Comparison of ENCODE assay signal across 1 cellular context in the genomic region with DNA sequence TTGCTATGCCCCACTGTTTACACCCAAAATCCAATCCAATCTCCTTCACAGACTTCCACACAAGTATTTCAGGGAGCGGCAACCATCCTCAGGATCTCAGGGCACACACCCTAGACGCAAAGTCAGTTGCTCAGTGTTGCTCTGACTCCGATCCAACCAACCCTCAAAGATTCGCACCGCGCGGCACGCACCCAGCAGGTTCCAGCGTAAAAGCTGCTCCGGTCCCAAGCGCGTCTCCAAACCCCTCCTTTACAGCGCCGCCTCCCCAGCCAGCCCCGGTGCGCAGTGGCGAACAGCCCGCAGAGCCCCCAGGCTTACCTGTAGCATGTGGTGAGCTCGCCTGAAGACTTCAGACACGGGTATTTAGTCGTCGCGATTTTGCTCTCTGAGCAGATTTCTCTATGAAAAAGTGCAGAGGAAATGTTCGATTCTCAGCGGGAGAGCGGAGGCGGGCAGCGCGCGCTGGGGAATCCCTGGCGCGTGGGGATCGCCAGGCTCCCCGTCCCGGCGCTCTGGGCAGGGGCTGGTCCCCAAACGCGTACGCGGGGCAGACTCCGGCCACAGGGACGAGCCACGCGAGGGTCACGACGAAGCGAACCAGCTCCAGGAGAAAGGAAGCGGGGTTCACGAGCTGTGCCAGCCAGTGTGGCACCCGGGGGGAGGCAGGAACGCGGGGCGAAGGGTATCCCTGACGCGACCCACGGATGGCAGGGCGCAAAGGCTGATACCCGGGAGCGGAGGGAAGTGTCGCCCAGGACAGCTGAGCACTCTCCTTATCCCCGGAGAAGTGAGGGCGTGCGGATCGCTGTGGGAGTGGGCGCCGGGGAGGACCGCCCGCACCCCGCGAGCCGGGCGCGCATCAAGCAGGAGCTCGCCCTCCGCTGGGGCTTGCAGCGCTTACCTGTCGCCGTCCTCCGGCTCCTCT.
A peak's percentile ranks its signal among the peaks of the same experiment; 100 is the strongest.
TF ChIP-seq lines count a peak whose summit lies in the region.

No MANE protein-coding gene starts in this region.

TF ChIP-seq in HEK293, 187 proteins besides CTCF, POLR2A, EP300 and RAD21 (continued from another document and continues in another):
- TF ChIP-seq, protein P1, sequence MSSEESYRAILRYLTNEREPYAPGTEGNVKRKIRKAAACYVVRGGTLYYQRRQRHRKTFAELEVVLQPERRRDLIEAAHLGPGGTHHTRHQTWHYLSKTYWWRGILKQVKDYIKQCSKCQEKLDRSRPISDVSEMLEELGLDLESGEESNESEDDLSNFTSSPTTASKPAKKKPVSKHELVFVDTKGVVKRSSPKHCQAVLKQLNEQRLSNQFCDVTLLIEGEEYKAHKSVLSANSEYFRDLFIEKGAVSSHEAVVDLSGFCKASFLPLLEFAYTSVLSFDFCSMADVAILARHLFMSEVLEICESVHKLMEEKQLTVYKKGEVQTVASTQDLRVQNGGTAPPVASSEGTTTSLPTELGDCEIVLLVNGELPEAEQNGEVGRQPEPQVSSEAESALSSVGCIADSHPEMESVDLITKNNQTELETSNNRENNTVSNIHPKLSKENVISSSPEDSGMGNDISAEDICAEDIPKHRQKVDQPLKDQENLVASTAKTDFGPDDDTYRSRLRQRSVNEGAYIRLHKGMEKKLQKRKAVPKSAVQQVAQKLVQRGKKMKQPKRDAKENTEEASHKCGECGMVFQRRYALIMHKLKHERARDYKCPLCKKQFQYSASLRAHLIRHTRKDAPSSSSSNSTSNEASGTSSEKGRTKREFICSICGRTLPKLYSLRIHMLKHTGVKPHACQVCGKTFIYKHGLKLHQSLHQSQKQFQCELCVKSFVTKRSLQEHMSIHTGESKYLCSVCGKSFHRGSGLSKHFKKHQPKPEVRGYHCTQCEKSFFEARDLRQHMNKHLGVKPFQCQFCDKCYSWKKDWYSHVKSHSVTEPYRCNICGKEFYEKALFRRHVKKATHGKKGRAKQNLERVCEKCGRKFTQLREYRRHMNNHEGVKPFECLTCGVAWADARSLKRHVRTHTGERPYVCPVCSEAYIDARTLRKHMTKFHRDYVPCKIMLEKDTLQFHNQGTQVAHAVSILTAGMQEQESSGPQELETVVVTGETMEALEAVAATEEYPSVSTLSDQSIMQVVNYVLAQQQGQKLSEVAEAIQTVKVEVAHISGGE (tag by site-specific recombination; conservative IDR thresholded peaks at IDR 0.05; ENCODE audit: low read depth), result no peak
- TF ChIP-seq, protein P2, sequence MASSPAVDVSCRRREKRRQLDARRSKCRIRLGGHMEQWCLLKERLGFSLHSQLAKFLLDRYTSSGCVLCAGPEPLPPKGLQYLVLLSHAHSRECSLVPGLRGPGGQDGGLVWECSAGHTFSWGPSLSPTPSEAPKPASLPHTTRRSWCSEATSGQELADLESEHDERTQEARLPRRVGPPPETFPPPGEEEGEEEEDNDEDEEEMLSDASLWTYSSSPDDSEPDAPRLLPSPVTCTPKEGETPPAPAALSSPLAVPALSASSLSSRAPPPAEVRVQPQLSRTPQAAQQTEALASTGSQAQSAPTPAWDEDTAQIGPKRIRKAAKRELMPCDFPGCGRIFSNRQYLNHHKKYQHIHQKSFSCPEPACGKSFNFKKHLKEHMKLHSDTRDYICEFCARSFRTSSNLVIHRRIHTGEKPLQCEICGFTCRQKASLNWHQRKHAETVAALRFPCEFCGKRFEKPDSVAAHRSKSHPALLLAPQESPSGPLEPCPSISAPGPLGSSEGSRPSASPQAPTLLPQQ (tag by site-specific recombination; IDR thresholded peaks at IDR 0.05), result no peak
- TF ChIP-seq ZNF548 (tag by site-specific recombination; IDR thresholded peaks at IDR 0.05) (no peak), ZNF433 (tag by site-specific recombination; IDR thresholded peaks at IDR 0.05; ENCODE audit: low read depth) (no peak), ZBTB20 (tag by site-specific recombination; IDR thresholded peaks at IDR 0.05) (no peak; the same call in none of the 2 replicates), HOXC10 (CRISPR knock-in tag; IDR thresholded peaks at IDR 0.05) (no peak), ZBTB8A (tag by site-specific recombination; IDR thresholded peaks at IDR 0.05) (no peak), BCL11A (tag by site-specific recombination; IDR thresholded peaks at IDR 0.05; ENCODE audit: low read depth) (no peak), ZBTB7A (tag by site-specific recombination; IDR thresholded peaks at IDR 0.05; ENCODE audit: low read depth) (0 out of 2 replicates have a peak, but pooled peaks have one; percentile 20), ZNF302 (tag by site-specific recombination; IDR thresholded peaks at IDR 0.05; ENCODE audit: low read depth) (no peak), ZNF585B (tag by site-specific recombination; IDR thresholded peaks at IDR 0.05) (no peak), KLF10 (tag by site-specific recombination; IDR thresholded peaks at IDR 0.05) (no peak), ZNF677 (tag by site-specific recombination; IDR thresholded peaks at IDR 0.05) (no peak), ZNF2 (tag by site-specific recombination; IDR thresholded peaks at IDR 0.05) (no peak), KLF1 (tag by site-specific recombination; IDR thresholded peaks at IDR 0.05) (no peak), ZNF324 (tag by site-specific recombination; IDR thresholded peaks at IDR 0.05) (no peak), ZNF223 (tag by site-specific recombination; IDR thresholded peaks at IDR 0.05) (no peak), ZNF214 (tag by site-specific recombination; IDR thresholded peaks at IDR 0.05; ENCODE audit: borderline replicate concordance) (no peak), ZNF76 (tag by site-specific recombination; IDR thresholded peaks at IDR 0.05; ENCODE audit: borderline replicate concordance, low read depth) (no peak), YY2 (tag by site-specific recombination; IDR thresholded peaks at IDR 0.05) (no peak), ZNF112 (tag by site-specific recombination; IDR thresholded peaks at IDR 0.05) (no peak), EGR2 (tag by site-specific recombination; IDR thresholded peaks at IDR 0.05; ENCODE audit: low read depth) (peak; percentile 13; the same call in 1 of the 2 replicates), IKZF3 (tag by site-specific recombination; IDR thresholded peaks at IDR 0.05) (no peak), ZNF626 (tag by site-specific recombination; IDR thresholded peaks at IDR 0.05) (no peak), GFI1B (tag by site-specific recombination; IDR thresholded peaks at IDR 0.05) (no peak), ZNF157 (tag by site-specific recombination; IDR thresholded peaks at IDR 0.05) (no peak), ZNF121 (tag by site-specific recombination; IDR thresholded peaks at IDR 0.05) (no peak), ZNF768 (tag by site-specific recombination; IDR thresholded peaks at IDR 0.05) (no peak), MEIS1 (CRISPR knock-in tag; IDR thresholded peaks at IDR 0.05; ENCODE audit: borderline replicate concordance) (no peak), ZNF404 (tag by site-specific recombination; IDR thresholded peaks at IDR 0.05) (no peak), SP3 (tag by site-specific recombination; IDR thresholded peaks at IDR 0.05) (no peak; the same call in 1 of the 2 replicates), ZNF555 (tag by site-specific recombination; conservative IDR thresholded peaks at IDR 0.05) (no peak), ZNF202 (tag by site-specific recombination; IDR thresholded peaks at IDR 0.05; ENCODE audit: borderline replicate concordance) (no peak), ZNF174 (tag by site-specific recombination; IDR thresholded peaks at IDR 0.05) (no peak), GLI4 (tag by site-specific recombination; IDR thresholded peaks at IDR 0.05) (no peak), KLF8 (tag by site-specific recombination; IDR thresholded peaks at IDR 0.05) (no peak), ZNF560 (tag by site-specific recombination; IDR thresholded peaks at IDR 0.05; ENCODE audit: borderline replicate concordance) (no peak), ZNF292 (tag by site-specific recombination; IDR thresholded peaks at IDR 0.05; ENCODE audit: borderline replicate concordance, low read depth) (no peak), ZIC2 (tag by site-specific recombination; IDR thresholded peaks at IDR 0.05) (peak; percentile 78), ZNF10 (tag by site-specific recombination; IDR thresholded peaks at IDR 0.05) (no peak), ZNF114 (tag by site-specific recombination; IDR thresholded peaks at IDR 0.05) (no peak), FEZF1 (tag by site-specific recombination; IDR thresholded peaks at IDR 0.05) (no peak)
- TF ChIP-seq, protein P3, sequence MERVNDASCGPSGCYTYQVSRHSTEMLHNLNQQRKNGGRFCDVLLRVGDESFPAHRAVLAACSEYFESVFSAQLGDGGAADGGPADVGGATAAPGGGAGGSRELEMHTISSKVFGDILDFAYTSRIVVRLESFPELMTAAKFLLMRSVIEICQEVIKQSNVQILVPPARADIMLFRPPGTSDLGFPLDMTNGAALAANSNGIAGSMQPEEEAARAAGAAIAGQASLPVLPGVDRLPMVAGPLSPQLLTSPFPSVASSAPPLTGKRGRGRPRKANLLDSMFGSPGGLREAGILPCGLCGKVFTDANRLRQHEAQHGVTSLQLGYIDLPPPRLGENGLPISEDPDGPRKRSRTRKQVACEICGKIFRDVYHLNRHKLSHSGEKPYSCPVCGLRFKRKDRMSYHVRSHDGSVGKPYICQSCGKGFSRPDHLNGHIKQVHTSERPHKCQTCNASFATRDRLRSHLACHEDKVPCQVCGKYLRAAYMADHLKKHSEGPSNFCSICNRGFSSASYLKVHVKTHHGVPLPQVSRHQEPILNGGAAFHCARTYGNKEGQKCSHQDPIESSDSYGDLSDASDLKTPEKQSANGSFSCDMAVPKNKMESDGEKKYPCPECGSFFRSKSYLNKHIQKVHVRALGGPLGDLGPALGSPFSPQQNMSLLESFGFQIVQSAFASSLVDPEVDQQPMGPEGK (tag by site-specific recombination; IDR thresholded peaks at IDR 0.05), result peak; percentile 49
- TF ChIP-seq, protein P4, sequence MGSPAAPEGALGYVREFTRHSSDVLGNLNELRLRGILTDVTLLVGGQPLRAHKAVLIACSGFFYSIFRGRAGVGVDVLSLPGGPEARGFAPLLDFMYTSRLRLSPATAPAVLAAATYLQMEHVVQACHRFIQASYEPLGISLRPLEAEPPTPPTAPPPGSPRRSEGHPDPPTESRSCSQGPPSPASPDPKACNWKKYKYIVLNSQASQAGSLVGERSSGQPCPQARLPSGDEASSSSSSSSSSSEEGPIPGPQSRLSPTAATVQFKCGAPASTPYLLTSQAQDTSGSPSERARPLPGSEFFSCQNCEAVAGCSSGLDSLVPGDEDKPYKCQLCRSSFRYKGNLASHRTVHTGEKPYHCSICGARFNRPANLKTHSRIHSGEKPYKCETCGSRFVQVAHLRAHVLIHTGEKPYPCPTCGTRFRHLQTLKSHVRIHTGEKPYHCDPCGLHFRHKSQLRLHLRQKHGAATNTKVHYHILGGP (tag by site-specific recombination; IDR thresholded peaks at IDR 0.05), result no peak
- TF ChIP-seq, protein P5, sequence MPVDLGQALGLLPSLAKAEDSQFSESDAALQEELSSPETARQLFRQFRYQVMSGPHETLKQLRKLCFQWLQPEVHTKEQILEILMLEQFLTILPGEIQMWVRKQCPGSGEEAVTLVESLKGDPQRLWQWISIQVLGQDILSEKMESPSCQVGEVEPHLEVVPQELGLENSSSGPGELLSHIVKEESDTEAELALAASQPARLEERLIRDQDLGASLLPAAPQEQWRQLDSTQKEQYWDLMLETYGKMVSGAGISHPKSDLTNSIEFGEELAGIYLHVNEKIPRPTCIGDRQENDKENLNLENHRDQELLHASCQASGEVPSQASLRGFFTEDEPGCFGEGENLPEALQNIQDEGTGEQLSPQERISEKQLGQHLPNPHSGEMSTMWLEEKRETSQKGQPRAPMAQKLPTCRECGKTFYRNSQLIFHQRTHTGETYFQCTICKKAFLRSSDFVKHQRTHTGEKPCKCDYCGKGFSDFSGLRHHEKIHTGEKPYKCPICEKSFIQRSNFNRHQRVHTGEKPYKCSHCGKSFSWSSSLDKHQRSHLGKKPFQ (tag by site-specific recombination; IDR thresholded peaks at IDR 0.05), result no peak
- TF ChIP-seq, protein P6, sequence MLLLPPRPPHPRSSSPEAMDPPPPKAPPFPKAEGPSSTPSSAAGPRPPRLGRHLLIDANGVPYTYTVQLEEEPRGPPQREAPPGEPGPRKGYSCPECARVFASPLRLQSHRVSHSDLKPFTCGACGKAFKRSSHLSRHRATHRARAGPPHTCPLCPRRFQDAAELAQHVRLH (tag by site-specific recombination; IDR thresholded peaks at IDR 0.05), result no peak
- TF ChIP-seq, protein P7, sequence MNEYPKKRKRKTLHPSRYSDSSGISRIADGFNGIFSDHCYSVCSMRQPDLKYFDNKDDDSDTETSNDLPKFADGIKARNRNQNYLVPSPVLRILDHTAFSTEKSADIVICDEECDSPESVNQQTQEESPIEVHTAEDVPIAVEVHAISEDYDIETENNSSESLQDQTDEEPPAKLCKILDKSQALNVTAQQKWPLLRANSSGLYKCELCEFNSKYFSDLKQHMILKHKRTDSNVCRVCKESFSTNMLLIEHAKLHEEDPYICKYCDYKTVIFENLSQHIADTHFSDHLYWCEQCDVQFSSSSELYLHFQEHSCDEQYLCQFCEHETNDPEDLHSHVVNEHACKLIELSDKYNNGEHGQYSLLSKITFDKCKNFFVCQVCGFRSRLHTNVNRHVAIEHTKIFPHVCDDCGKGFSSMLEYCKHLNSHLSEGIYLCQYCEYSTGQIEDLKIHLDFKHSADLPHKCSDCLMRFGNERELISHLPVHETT (tag by site-specific recombination; IDR thresholded peaks at IDR 0.05), result no peak
- TF ChIP-seq, protein P8, sequence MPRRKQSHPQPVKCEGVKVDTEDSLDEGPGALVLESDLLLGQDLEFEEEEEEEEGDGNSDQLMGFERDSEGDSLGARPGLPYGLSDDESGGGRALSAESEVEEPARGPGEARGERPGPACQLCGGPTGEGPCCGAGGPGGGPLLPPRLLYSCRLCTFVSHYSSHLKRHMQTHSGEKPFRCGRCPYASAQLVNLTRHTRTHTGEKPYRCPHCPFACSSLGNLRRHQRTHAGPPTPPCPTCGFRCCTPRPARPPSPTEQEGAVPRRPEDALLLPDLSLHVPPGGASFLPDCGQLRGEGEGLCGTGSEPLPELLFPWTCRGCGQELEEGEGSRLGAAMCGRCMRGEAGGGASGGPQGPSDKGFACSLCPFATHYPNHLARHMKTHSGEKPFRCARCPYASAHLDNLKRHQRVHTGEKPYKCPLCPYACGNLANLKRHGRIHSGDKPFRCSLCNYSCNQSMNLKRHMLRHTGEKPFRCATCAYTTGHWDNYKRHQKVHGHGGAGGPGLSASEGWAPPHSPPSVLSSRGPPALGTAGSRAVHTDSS (tag by site-specific recombination; IDR thresholded peaks at IDR 0.05), result no peak
- TF ChIP-seq, protein P9, sequence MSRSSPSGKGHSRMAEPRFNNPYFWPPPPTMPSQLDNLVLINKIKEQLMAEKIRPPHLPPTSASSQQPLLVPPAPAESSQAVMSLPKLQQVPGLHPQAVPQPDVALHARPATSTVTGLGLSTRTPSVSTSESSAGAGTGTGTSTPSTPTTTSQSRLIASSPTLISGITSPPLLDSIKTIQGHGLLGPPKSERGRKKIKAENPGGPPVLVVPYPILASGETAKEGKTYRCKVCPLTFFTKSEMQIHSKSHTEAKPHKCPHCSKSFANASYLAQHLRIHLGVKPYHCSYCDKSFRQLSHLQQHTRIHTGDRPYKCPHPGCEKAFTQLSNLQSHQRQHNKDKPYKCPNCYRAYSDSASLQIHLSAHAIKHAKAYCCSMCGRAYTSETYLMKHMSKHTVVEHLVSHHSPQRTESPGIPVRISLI (tag by site-specific recombination; IDR thresholded peaks at IDR 0.05), result no peak
- TF ChIP-seq, protein P10, sequence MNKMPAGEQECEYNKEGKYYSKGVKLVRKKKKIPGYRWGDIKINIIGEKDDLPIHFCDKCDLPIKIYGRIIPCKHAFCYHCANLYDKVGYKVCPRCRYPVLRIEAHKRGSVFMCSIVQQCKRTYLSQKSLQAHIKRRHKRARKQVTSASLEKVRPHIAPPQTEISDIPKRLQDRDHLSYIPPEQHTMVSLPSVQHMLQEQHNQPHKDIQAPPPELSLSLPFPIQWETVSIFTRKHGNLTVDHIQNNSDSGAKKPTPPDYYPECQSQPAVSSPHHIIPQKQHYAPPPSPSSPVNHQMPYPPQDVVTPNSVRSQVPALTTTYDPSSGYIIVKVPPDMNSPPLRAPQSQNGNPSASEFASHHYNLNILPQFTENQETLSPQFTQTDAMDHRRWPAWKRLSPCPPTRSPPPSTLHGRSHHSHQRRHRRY (tag by site-specific recombination; IDR thresholded peaks at IDR 0.05), result no peak
